Comparison of ENCODE assay signal across 1 cellular context in the genomic region with DNA sequence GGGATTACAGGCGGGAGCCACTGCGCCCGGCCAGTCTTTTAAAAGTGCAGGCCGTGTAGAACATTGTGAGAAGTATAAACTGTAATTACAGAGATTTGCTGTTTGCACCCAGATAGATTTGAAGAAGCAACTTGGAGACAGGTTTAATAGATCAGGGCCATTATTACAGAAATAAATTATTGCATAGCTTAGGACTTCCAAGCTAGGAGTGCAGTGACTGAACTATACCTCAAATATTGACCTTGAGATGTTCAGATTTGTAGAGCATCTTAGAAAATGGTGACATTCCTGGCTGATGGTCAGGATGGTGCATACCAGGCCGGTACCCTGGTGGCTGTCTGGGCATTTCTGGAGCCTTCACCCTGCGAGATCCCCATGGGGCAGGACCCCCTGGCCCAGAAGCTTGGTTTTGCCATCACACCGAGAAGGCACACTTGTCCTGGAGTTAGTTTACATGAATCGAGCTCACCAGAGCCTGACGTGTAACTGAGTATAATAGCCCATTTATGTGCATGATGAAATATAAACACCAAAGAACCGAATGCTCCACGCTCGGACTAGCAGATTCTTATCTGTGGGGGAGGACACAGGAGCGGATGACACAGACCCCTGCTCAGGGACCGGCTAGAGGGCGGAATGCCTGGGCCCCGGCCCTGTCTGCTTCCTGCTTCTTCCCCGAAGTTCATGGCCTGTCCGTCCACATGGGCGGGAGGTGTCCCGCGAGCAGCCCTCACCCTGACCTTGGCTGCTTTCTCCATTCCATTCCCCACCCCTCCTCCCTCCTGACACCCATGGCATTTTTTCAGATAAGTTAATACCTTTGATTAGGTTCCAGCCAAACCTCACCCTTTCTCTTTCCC.
TF ChIP-seq lines count a peak whose summit lies in the region.

No MANE protein-coding gene starts in this region.

TF ChIP-seq in HepG2, 621 proteins besides CTCF, POLR2A, EP300 and RAD21 (continued from another document and continues in another):
- TF ChIP-seq GRHL1 (CRISPR knock-in tag; conservative IDR thresholded peaks at IDR 0.05) (no peak), ZNF878 (CRISPR knock-in tag; IDR thresholded peaks at IDR 0.05) (no peak), MTA1 (CRISPR knock-in tag; IDR thresholded peaks at IDR 0.05; ENCODE audit: borderline replicate concordance) (peak; percentile 59; the same call in 1 of the 2 replicates), ZFAT (CRISPR knock-in tag; conservative IDR thresholded peaks at IDR 0.05) (no peak), ZNF747 (CRISPR knock-in tag; IDR thresholded peaks at IDR 0.05; ENCODE audit: borderline replicate concordance) (no peak; the same call in 1 of the 2 replicates), ZNF776 (CRISPR knock-in tag; IDR thresholded peaks at IDR 0.05) (0 out of 2 replicates have a peak, but pooled peaks have one; percentile 42), DNMT1 (CRISPR knock-in tag; IDR thresholded peaks at IDR 0.05) (no peak), NR3C1 (CRISPR knock-in tag; IDR thresholded peaks at IDR 0.05) (no peak), ZNF484 (CRISPR knock-in tag; IDR thresholded peaks at IDR 0.05; ENCODE audit: borderline replicate concordance, low read depth) (no peak), TBL1XR1 (IDR thresholded peaks at IDR 0.05; ENCODE audit: borderline replicate concordance, low read length, partially characterized antibody) (peak; percentile 50), GTF3A (CRISPR knock-in tag; conservative IDR thresholded peaks at IDR 0.05) (no peak), NCOA2 (CRISPR knock-in tag; IDR thresholded peaks at IDR 0.05) (peak; percentile 52; the same call in 1 of the 2 replicates), JUN (CRISPR knock-in tag; IDR thresholded peaks at IDR 0.05) (no peak), HHEX (CRISPR knock-in tag; IDR thresholded peaks at IDR 0.05) (no peak), ZBTB42 (CRISPR knock-in tag; IDR thresholded peaks at IDR 0.05) (no peak), TAF15 (IDR thresholded peaks at IDR 0.05; ENCODE audit: low read depth, low read length, poor library complexity, severe bottlenecking) (no peak), SP5 (CRISPR knock-in tag; IDR thresholded peaks at IDR 0.05; ENCODE audit: borderline replicate concordance, low read depth) (peak; percentile 73; the same call in 1 of the 2 replicates), ZNF101 (CRISPR knock-in tag; IDR thresholded peaks at IDR 0.05; ENCODE audit: borderline replicate concordance, low read depth) (no peak), CCAR2 (optimal IDR thresholded peaks at IDR 0.05; ENCODE audit: low read depth, low read length) (peak; percentile 26), ZNF367 (CRISPR knock-in tag; IDR thresholded peaks at IDR 0.05; ENCODE audit: borderline replicate concordance) (no peak), ARNT (IDR thresholded peaks at IDR 0.05) (no peak), ZNF772 (CRISPR knock-in tag; IDR thresholded peaks at IDR 0.05) (no peak), IRF1 (CRISPR knock-in tag; IDR thresholded peaks at IDR 0.05; ENCODE audit: low read depth) (no peak), ZNF746 (CRISPR knock-in tag; IDR thresholded peaks at IDR 0.05) (peak; percentile 78; the same call in 1 of the 2 replicates), PHF8 (CRISPR knock-in tag; IDR thresholded peaks at IDR 0.05) (no peak), RFX1 (IDR thresholded peaks at IDR 0.05) (no peak), IKZF4 (CRISPR knock-in tag; IDR thresholded peaks at IDR 0.05; ENCODE audit: borderline replicate concordance, low read depth, not compliant biosample characterization) (no peak), ZSCAN5A (CRISPR knock-in tag; IDR thresholded peaks at IDR 0.05; ENCODE audit: borderline replicate concordance) (no peak), SALL1 (CRISPR knock-in tag; IDR thresholded peaks at IDR 0.05) (peak; percentile 73), ZNF790 (CRISPR knock-in tag; IDR thresholded peaks at IDR 0.05; ENCODE audit: borderline replicate concordance) (no peak), BRCA1 (CRISPR knock-in tag; IDR thresholded peaks at IDR 0.05) (no peak), PHF20 (CRISPR knock-in tag; IDR thresholded peaks at IDR 0.05) (no peak), JUND (CRISPR knock-in tag; IDR thresholded peaks at IDR 0.05) (no peak), DNMT3B (CRISPR knock-in tag; conservative IDR thresholded peaks at IDR 0.05) (no peak), ZBTB1 (CRISPR knock-in tag; IDR thresholded peaks at IDR 0.05; ENCODE audit: borderline replicate concordance) (no peak), HOXA9 (CRISPR knock-in tag; IDR thresholded peaks at IDR 0.05; ENCODE audit: borderline replicate concordance) (no peak), ZBTB2 (CRISPR knock-in tag; IDR thresholded peaks at IDR 0.05; ENCODE audit: low read depth) (no peak), FOSL2 (CRISPR knock-in tag; IDR thresholded peaks at IDR 0.05) (peak; percentile 85), MEF2D (CRISPR knock-in tag; IDR thresholded peaks at IDR 0.05) (peak; percentile 42; the same call in 1 of the 2 replicates), MXD1 (CRISPR knock-in tag; IDR thresholded peaks at IDR 0.05) (no peak), ZKSCAN1 (IDR thresholded peaks at IDR 0.05; ENCODE audit: low read length) (no peak; the same call in 1 of the 2 replicates)
- TF ChIP-seq, protein P1, sequence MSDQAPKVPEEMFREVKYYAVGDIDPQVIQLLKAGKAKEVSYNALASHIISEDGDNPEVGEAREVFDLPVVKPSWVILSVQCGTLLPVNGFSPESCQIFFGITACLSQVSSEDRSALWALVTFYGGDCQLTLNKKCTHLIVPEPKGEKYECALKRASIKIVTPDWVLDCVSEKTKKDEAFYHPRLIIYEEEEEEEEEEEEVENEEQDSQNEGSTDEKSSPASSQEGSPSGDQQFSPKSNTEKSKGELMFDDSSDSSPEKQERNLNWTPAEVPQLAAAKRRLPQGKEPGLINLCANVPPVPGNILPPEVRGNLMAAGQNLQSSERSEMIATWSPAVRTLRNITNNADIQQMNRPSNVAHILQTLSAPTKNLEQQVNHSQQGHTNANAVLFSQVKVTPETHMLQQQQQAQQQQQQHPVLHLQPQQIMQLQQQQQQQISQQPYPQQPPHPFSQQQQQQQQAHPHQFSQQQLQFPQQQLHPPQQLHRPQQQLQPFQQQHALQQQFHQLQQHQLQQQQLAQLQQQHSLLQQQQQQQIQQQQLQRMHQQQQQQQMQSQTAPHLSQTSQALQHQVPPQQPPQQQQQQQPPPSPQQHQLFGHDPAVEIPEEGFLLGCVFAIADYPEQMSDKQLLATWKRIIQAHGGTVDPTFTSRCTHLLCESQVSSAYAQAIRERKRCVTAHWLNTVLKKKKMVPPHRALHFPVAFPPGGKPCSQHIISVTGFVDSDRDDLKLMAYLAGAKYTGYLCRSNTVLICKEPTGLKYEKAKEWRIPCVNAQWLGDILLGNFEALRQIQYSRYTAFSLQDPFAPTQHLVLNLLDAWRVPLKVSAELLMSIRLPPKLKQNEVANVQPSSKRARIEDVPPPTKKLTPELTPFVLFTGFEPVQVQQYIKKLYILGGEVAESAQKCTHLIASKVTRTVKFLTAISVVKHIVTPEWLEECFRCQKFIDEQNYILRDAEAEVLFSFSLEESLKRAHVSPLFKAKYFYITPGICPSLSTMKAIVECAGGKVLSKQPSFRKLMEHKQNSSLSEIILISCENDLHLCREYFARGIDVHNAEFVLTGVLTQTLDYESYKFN (CRISPR knock-in tag; conservative IDR thresholded peaks at IDR 0.05): peak; percentile 50
- TF ChIP-seq, protein P2, sequence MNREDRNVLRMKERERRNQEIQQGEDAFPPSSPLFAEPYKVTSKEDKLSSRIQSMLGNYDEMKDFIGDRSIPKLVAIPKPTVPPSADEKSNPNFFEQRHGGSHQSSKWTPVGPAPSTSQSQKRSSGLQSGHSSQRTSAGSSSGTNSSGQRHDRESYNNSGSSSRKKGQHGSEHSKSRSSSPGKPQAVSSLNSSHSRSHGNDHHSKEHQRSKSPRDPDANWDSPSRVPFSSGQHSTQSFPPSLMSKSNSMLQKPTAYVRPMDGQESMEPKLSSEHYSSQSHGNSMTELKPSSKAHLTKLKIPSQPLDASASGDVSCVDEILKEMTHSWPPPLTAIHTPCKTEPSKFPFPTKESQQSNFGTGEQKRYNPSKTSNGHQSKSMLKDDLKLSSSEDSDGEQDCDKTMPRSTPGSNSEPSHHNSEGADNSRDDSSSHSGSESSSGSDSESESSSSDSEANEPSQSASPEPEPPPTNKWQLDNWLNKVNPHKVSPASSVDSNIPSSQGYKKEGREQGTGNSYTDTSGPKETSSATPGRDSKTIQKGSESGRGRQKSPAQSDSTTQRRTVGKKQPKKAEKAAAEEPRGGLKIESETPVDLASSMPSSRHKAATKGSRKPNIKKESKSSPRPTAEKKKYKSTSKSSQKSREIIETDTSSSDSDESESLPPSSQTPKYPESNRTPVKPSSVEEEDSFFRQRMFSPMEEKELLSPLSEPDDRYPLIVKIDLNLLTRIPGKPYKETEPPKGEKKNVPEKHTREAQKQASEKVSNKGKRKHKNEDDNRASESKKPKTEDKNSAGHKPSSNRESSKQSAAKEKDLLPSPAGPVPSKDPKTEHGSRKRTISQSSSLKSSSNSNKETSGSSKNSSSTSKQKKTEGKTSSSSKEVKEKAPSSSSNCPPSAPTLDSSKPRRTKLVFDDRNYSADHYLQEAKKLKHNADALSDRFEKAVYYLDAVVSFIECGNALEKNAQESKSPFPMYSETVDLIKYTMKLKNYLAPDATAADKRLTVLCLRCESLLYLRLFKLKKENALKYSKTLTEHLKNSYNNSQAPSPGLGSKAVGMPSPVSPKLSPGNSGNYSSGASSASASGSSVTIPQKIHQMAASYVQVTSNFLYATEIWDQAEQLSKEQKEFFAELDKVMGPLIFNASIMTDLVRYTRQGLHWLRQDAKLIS (CRISPR knock-in tag; IDR thresholded peaks at IDR 0.05): no peak
- TF ChIP-seq, protein P3, sequence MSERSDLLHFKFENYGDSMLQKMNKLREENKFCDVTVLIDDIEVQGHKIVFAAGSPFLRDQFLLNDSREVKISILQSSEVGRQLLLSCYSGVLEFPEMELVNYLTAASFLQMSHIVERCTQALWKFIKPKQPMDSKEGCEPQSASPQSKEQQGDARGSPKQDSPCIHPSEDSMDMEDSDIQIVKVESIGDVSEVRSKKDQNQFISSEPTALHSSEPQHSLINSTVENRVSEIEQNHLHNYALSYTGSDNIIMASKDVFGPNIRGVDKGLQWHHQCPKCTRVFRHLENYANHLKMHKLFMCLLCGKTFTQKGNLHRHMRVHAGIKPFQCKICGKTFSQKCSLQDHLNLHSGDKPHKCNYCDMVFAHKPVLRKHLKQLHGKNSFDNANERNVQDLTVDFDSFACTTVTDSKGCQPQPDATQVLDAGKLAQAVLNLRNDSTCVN (CRISPR knock-in tag; IDR thresholded peaks at IDR 0.05; ENCODE audit: borderline replicate concordance): no peak
- TF ChIP-seq, protein P4, sequence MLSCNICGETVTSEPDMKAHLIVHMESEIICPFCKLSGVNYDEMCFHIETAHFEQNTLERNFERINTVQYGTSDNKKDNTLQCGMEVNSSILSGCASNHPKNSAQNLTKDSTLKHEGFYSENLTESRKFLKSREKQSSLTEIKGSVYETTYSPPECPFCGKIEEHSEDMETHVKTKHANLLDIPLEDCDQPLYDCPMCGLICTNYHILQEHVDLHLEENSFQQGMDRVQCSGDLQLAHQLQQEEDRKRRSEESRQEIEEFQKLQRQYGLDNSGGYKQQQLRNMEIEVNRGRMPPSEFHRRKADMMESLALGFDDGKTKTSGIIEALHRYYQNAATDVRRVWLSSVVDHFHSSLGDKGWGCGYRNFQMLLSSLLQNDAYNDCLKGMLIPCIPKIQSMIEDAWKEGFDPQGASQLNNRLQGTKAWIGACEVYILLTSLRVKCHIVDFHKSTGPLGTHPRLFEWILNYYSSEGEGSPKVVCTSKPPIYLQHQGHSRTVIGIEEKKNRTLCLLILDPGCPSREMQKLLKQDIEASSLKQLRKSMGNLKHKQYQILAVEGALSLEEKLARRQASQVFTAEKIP (CRISPR knock-in tag; IDR thresholded peaks at IDR 0.05; ENCODE audit: borderline replicate concordance): no peak
- TF ChIP-seq, protein P5, sequence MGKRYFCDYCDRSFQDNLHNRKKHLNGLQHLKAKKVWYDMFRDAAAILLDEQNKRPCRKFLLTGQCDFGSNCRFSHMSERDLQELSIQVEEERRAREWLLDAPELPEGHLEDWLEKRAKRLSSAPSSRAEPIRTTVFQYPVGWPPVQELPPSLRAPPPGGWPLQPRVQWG (CRISPR knock-in tag; IDR thresholded peaks at IDR 0.05; ENCODE audit: borderline replicate concordance, low read depth): no peak
